11 cellular contexts compared by ENCODE assay signal in the genomic region with DNA sequence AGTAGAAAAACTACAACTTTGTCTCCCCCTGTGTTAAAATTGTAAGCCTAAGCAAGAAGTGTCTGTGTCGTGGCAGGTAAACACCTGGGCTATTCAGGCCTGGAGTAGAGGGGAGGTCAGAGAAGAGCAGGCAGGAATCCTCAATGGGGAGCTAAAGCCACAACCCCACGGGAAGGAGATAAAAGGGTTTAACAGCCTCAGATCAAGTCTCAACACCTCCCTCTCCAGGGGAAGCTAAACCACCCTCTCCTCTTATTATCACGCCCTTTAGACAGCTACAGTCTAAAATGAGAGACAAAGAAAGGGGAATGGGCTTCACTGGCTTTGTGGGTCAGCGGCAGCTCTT.
A peak's percentile ranks its signal among the peaks of the same experiment; 100 is the strongest.
DNase-seq lines count a peak whose midpoint lies in the region; ATAC-seq and TF ChIP-seq lines count a peak whose summit lies in the region.
"Had no signal": no experiment of that assay in that cellular context is flagged by ENCODE, and none has a peak within 500 bp of the region (broad histone marks: within the 10 kb centered on the region; RNA-seq: fewer than 3 reads in every experiment).

No MANE protein-coding gene starts in this region.

- no peak for ATAC-seq in stimulated activated memory B cell treated with anti-CD40 and anti-IgM and Interleukin-4, amounts not matched to agents 10 μg/mL and 1 μg/mL and 100 μg/mL, for 72 hours
- ATAC-seq in GM18519 (IDR thresholded peaks at IDR 0.05; ENCODE audit: low FRiP score, unreplicated experiment): no peak
- ATAC-seq in stimulated activated effector memory CD8-positive, alpha-beta T cell treated with anti-CD3 and anti-CD28 coated beads, Interleukin-12 subunit alpha, Interleukin-12 subunit beta, amount 100 ng/mL, for 72 hours: no peak

- peak; percentile 21 for DNase-seq in OCI-M1 (lab: John Stamatoyannopoulos, UW)
- DNase-seq in foreskin fibroblast: no peak
- no peak for DNase-seq in stimulated activated effector memory CD8-positive, alpha-beta T cell treated with anti-CD3 and anti-CD28 coated beads, Interleukin-12 subunit alpha, Interleukin-12 subunit beta, amount 100 ng/mL, for 72 hours (ENCODE audit: low spot score in 2 of 2)
- DNase-seq: activated naive CD8-positive, alpha-beta T cell treated with anti-CD3 and anti-CD28 coated beads, Interleukin-2, amount 10 ng/mL, durations not matched to agents 7 days and 5 days; stimulated activated CD4-positive, alpha-beta T cell treated with anti-CD3 and anti-CD28 coated beads, Interleukin-4, amount 100 ng/mL, for 4 hours had no signal

- no peaks in the 10 kb centered on the region for H3K4me1 Mint-ChIP-seq in stimulated activated memory B cell treated with anti-CD40 and anti-IgM and Interleukin-4, amounts not matched to agents 10 μg/mL and 1 μg/mL and 100 μg/mL, for 72 hours
- H3K4me1 Mint-ChIP-seq in stimulated activated effector memory CD8-positive, alpha-beta T cell treated with anti-CD3 and anti-CD28 coated beads, Interleukin-12 subunit alpha, Interleukin-12 subunit beta, amount 100 ng/mL, for 72 hours: peaks cover 6% of the 10 kb centered on the region

- H3K9me3 ChIP-seq in endocrine pancreas (ENCODE audit: control insufficient read depth, low read length) (no peaks in the 10 kb centered on the region), muscle layer of duodenum (ENCODE audit: control insufficient read depth in 1 of 2, low read length in 2 of 2) (no peaks in the 10 kb centered on the region)
- H3K9me3 ChIP-seq: transverse colon had no signal

- H3K27me3 Mint-ChIP-seq in stimulated activated memory B cell treated with anti-CD40 and anti-IgM and Interleukin-4, amounts not matched to agents 10 μg/mL and 1 μg/mL and 100 μg/mL, for 72 hours: peaks cover 14% of the 10 kb centered on the region

- H3K27ac ChIP-seq in 22Rv1: peak overlapping the region; percentile 43; the same call in 1 of the 2 replicates
- no peak overlapping the region for H3K27ac ChIP-seq in muscle layer of duodenum (ENCODE audit: low read length)

- TF ChIP-seq CTCF in 22Rv1 (IDR thresholded peaks at IDR 0.05) (no peak), foreskin fibroblast (IDR thresholded peaks at IDR 0.05; ENCODE audit: low read depth, low read length) (no peak)

- no peaks in the 10 kb centered on the region for H3K36me3 ChIP-seq in endocrine pancreas (ENCODE audit: control insufficient read depth, insufficient read depth, low read length)
- no peaks in the 10 kb centered on the region for H3K36me3 ChIP-seq in muscle layer of duodenum (ENCODE audit: control insufficient read depth in 1 of 2, insufficient read depth in 2 of 2, low read length in 2 of 2)
- H3K36me3 ChIP-seq: transverse colon had no signal

- H3K4me1 ChIP-seq in endocrine pancreas (ENCODE audit: control insufficient read depth, insufficient read depth, low read length) (no peaks in the 10 kb centered on the region), muscle layer of duodenum (ENCODE audit: control insufficient read depth in 1 of 2, insufficient read depth in 2 of 2, low read length in 2 of 2) (peaks cover 11 to 28% of the 10 kb centered on the region in 2 donors)

- no peak overlapping the region for H3K27ac Mint-ChIP-seq in stimulated activated memory B cell treated with anti-CD40 and anti-IgM and Interleukin-4, amounts not matched to agents 10 μg/mL and 1 μg/mL and 100 μg/mL, for 72 hours
- H3K27ac Mint-ChIP-seq in stimulated activated effector memory CD8-positive, alpha-beta T cell treated with anti-CD3 and anti-CD28 coated beads, Interleukin-12 subunit alpha, Interleukin-12 subunit beta, amount 100 ng/mL, for 72 hours: no peak overlapping the region
- H3K27ac Mint-ChIP-seq: activated naive CD8-positive, alpha-beta T cell treated with anti-CD3 and anti-CD28 coated beads, Interleukin-2, amount 10 ng/mL, durations not matched to agents 7 days and 5 days had no signal

- H3K4me3 ChIP-seq in endocrine pancreas (ENCODE audit: control insufficient read depth, insufficient read depth, low read length) (peak overlapping the region; percentile 60), muscle layer of duodenum (ENCODE audit: low read depth in 1 of 2, low read length in 2 of 2) (peak overlapping the region; percentile 18 to 58), foreskin fibroblast (ENCODE audit: low read depth in 1 of 2, low read length in 2 of 2) (peak overlapping the region in 1 of 2 donors; percentile 63)

- H3K27me3 ChIP-seq in endocrine pancreas (ENCODE audit: control insufficient read depth, insufficient read depth, low read length) (no peaks in the 10 kb centered on the region), muscle layer of duodenum (ENCODE audit: low read depth, low read length) (no peaks in the 10 kb centered on the region)
- H3K27me3 ChIP-seq: transverse colon had no signal

- H3K9ac ChIP-seq in endocrine pancreas (ENCODE audit: control insufficient read depth, insufficient read depth, low read length): no peak overlapping the region

- H3K36me3 Mint-ChIP-seq in stimulated activated memory B cell treated with anti-CD40 and anti-IgM and Interleukin-4, amounts not matched to agents 10 μg/mL and 1 μg/mL and 100 μg/mL, for 72 hours: no peaks in the 10 kb centered on the region
- no peaks in the 10 kb centered on the region for H3K36me3 Mint-ChIP-seq in stimulated activated effector memory CD8-positive, alpha-beta T cell treated with anti-CD3 and anti-CD28 coated beads, Interleukin-12 subunit alpha, Interleukin-12 subunit beta, amount 100 ng/mL, for 72 hours
- H3K36me3 Mint-ChIP-seq: activated naive CD8-positive, alpha-beta T cell treated with anti-CD3 and anti-CD28 coated beads, Interleukin-2, amount 10 ng/mL, durations not matched to agents 7 days and 5 days had no signal

- H3K4me3 Mint-ChIP-seq in stimulated activated memory B cell treated with anti-CD40 and anti-IgM and Interleukin-4, amounts not matched to agents 10 μg/mL and 1 μg/mL and 100 μg/mL, for 72 hours: no peak overlapping the region
- no peak overlapping the region for H3K4me3 Mint-ChIP-seq in stimulated activated effector memory CD8-positive, alpha-beta T cell treated with anti-CD3 and anti-CD28 coated beads, Interleukin-12 subunit alpha, Interleukin-12 subunit beta, amount 100 ng/mL, for 72 hours

- H3K9me3 Mint-ChIP-seq in stimulated activated memory B cell treated with anti-CD40 and anti-IgM and Interleukin-4, amounts not matched to agents 10 μg/mL and 1 μg/mL and 100 μg/mL, for 72 hours: no peaks in the 10 kb centered on the region
- H3K9me3 Mint-ChIP-seq in stimulated activated effector memory CD8-positive, alpha-beta T cell treated with anti-CD3 and anti-CD28 coated beads, Interleukin-12 subunit alpha, Interleukin-12 subunit beta, amount 100 ng/mL, for 72 hours: no peaks in the 10 kb centered on the region
- H3K9me3 Mint-ChIP-seq: activated naive CD8-positive, alpha-beta T cell treated with anti-CD3 and anti-CD28 coated beads, Interleukin-2, amount 10 ng/mL, durations not matched to agents 7 days and 5 days had no signal
